ENCODE assay signal across 1 cellular context in the genomic region with DNA sequence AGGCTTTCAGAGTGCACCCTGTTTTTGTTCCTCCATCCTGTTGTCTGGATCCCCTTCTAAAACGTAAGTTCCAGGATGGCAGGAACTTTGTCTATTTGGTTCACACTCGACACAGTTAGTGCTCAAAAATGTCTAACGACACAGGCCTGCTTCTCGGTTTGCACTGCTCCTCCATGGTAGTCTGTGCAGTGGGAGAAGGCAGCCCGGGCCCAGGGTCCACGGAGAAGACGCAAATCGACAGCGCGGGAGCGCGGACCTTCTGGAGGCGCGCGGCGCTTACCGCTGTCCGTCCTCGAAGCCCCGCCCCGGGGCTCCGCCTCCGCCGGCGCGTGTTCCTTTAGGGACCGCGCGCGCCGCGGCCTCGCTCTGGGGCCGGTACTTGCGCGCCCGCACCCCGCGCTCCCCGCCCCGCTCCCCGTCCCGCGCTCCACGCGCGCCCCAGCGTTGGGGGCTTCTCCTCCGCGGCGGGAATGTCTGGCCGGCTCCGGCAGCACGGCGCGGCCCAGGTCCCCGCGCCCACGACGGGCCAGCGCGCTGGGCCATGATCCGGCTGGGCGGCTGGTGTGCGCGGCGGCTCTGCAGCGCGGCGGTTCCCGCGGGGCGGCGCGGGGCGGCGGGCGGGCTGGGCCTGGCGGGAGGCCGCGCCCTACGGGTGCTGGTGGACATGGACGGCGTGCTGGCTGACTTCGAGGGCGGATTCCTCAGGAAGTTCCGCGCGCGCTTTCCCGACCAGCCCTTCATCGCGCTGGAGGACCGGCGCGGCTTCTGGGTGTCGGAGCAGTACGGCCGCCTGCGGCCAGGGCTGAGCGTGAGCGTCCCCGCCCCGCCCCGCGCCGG.
A peak's percentile ranks its signal among the peaks of the same experiment; 100 is the strongest.
TF ChIP-seq lines count a peak whose summit lies in the region.

A gene (plus strand): TSS at position 364 of the 837 bp plus-strand sequence. CDS start 178 bp downstream, at position 542.

TF ChIP-seq in WTC11, 78 proteins besides CTCF, POLR2A, EP300 and RAD21 (continued from another document):
- TF ChIP-seq, protein P1, sequence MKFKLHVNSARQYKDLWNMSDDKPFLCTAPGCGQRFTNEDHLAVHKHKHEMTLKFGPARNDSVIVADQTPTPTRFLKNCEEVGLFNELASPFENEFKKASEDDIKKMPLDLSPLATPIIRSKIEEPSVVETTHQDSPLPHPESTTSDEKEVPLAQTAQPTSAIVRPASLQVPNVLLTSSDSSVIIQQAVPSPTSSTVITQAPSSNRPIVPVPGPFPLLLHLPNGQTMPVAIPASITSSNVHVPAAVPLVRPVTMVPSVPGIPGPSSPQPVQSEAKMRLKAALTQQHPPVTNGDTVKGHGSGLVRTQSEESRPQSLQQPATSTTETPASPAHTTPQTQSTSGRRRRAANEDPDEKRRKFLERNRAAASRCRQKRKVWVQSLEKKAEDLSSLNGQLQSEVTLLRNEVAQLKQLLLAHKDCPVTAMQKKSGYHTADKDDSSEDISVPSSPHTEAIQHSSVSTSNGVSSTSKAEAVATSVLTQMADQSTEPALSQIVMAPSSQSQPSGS (CRISPR knock-in tag; IDR thresholded peaks at IDR 0.05; ENCODE audit: borderline replicate concordance, low read depth) = no peak
- TF ChIP-seq, protein P2, sequence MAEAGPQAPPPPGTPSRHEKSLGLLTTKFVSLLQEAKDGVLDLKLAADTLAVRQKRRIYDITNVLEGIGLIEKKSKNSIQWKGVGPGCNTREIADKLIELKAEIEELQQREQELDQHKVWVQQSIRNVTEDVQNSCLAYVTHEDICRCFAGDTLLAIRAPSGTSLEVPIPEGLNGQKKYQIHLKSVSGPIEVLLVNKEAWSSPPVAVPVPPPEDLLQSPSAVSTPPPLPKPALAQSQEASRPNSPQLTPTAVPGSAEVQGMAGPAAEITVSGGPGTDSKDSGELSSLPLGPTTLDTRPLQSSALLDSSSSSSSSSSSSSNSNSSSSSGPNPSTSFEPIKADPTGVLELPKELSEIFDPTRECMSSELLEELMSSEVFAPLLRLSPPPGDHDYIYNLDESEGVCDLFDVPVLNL (CRISPR knock-in tag; IDR thresholded peaks at IDR 0.05; ENCODE audit: borderline replicate concordance, low read depth) = no peak
- 0 out of 2 replicates have a peak, but pooled peaks have one; percentile 22 for TF ChIP-seq CREB1 (CRISPR knock-in tag; IDR thresholded peaks at IDR 0.05)
- no peak; the same call in 1 of the 2 replicates for TF ChIP-seq MYBL2 (CRISPR knock-in tag; IDR thresholded peaks at IDR 0.05)
- no peak for TF ChIP-seq ZNF219 (CRISPR knock-in tag; IDR thresholded peaks at IDR 0.05; ENCODE audit: borderline replicate concordance)
- TF ChIP-seq CBFB (CRISPR knock-in tag; IDR thresholded peaks at IDR 0.05; ENCODE audit: low read depth) = 0 out of 2 replicates have a peak, but pooled peaks have one; percentile 16
- no peak for TF ChIP-seq MXD4 (CRISPR knock-in tag; IDR thresholded peaks at IDR 0.05; ENCODE audit: borderline replicate concordance)
- no peak for TF ChIP-seq ELF4 (CRISPR knock-in tag; IDR thresholded peaks at IDR 0.05; ENCODE audit: low read depth)
- TF ChIP-seq SP1 (CRISPR knock-in tag; conservative IDR thresholded peaks at IDR 0.05) = peak; percentile 37
- TF ChIP-seq, protein P3, sequence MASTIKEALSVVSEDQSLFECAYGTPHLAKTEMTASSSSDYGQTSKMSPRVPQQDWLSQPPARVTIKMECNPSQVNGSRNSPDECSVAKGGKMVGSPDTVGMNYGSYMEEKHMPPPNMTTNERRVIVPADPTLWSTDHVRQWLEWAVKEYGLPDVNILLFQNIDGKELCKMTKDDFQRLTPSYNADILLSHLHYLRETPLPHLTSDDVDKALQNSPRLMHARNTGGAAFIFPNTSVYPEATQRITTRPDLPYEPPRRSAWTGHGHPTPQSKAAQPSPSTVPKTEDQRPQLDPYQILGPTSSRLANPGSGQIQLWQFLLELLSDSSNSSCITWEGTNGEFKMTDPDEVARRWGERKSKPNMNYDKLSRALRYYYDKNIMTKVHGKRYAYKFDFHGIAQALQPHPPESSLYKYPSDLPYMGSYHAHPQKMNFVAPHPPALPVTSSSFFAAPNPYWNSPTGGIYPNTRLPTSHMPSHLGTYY (CRISPR knock-in tag; IDR thresholded peaks at IDR 0.05) = no peak
- TF ChIP-seq ZNF396 (CRISPR knock-in tag; IDR thresholded peaks at IDR 0.05; ENCODE audit: borderline replicate concordance) = no peak
- TF ChIP-seq, protein P4, sequence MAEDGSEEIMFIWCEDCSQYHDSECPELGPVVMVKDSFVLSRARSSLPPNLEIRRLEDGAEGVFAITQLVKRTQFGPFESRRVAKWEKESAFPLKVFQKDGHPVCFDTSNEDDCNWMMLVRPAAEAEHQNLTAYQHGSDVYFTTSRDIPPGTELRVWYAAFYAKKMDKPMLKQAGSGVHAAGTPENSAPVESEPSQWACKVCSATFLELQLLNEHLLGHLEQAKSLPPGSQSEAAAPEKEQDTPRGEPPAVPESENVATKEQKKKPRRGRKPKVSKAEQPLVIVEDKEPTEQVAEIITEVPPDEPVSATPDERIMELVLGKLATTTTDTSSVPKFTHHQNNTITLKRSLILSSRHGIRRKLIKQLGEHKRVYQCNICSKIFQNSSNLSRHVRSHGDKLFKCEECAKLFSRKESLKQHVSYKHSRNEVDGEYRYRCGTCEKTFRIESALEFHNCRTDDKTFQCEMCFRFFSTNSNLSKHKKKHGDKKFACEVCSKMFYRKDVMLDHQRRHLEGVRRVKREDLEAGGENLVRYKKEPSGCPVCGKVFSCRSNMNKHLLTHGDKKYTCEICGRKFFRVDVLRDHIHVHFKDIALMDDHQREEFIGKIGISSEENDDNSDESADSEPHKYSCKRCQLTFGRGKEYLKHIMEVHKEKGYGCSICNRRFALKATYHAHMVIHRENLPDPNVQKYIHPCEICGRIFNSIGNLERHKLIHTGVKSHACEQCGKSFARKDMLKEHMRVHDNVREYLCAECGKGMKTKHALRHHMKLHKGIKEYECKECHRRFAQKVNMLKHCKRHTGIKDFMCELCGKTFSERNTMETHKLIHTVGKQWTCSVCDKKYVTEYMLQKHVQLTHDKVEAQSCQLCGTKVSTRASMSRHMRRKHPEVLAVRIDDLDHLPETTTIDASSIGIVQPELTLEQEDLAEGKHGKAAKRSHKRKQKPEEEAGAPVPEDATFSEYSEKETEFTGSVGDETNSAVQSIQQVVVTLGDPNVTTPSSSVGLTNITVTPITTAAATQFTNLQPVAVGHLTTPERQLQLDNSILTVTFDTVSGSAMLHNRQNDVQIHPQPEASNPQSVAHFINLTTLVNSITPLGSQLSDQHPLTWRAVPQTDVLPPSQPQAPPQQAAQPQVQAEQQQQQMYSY (CRISPR knock-in tag; IDR thresholded peaks at IDR 0.05) = no peak
- TF ChIP-seq, protein P5, sequence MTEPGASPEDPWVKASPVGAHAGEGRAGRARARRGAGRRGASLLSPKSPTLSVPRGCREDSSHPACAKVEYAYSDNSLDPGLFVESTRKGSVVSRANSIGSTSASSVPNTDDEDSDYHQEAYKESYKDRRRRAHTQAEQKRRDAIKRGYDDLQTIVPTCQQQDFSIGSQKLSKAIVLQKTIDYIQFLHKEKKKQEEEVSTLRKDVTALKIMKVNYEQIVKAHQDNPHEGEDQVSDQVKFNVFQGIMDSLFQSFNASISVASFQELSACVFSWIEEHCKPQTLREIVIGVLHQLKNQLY (CRISPR knock-in tag; IDR thresholded peaks at IDR 0.05) = no peak
- no peak for TF ChIP-seq TEAD1 (CRISPR knock-in tag; IDR thresholded peaks at IDR 0.05)
